ENCODE assay signal across 13 cellular contexts in genomic region chr16:11562411-11562810, GRCh38. TPM values are rescaled to one million over a fixed set of nuclear protein-coding genes. Genes with fewer than 3 reads are reported as not detected.
DNase-seq lines count a peak whose midpoint lies in the region; ATAC-seq and TF ChIP-seq lines count a peak whose summit lies in the region.
"Had no signal": no experiment of that assay in that cellular context is flagged by ENCODE, and none has a peak within 500 bp of the region (broad histone marks: within the 10 kb centered on the region; RNA-seq: fewer than 3 reads in every experiment).

No MANE protein-coding gene starts in this region.

- H3K36me3 Mint-ChIP-seq in CD4-positive, alpha-beta T cell (ENCODE audit: low read depth), result peaks cover 58% of the 10 kb centered on the region
- peaks cover 66% of the 10 kb centered on the region for H3K36me3 Mint-ChIP-seq in central memory CD8-positive, alpha-beta T cell (ENCODE audit: insufficient read depth)
- no peaks in the 10 kb centered on the region for H3K36me3 Mint-ChIP-seq in nephron progenitor cell (ENCODE audit: low read depth)

- H3K36me3 ChIP-seq in HUES6 (ENCODE audit: control insufficient read depth, insufficient read depth, low read length), result no peaks in the 10 kb centered on the region; the same call in 1 of the 2 replicates
- H3K36me3 ChIP-seq: Peyer's patch had no signal

- peak overlapping the region; percentile 47 for H3K4me3 Mint-ChIP-seq in CD4-positive, alpha-beta T cell
- peak overlapping the region; percentile 83 for H3K4me3 Mint-ChIP-seq in central memory CD8-positive, alpha-beta T cell
- H3K4me3 Mint-ChIP-seq in nephron progenitor cell, result no peak overlapping the region

- CTCF ChIA-PET in CD4-positive, alpha-beta T cell (lab: Charles Lee), result interaction anchor here (0.7 to 1.8 kb wide), 2 partner anchors 30 to 158 kb away, joined by 4 to 5 read pairs; no protein-coding TSS in a partner anchor

- H3K4me1 ChIP-seq in HUES6 (ENCODE audit: control insufficient read depth, insufficient read depth, low read length), result peaks cover 38% of the 10 kb centered on the region

- no peaks in the 10 kb centered on the region for H3K9me3 Mint-ChIP-seq in CD4-positive, alpha-beta T cell
- H3K9me3 Mint-ChIP-seq in central memory CD8-positive, alpha-beta T cell, result no peaks in the 10 kb centered on the region
- peaks cover 2% of the 10 kb centered on the region for H3K9me3 Mint-ChIP-seq in nephron progenitor cell

- H3K4me1 Mint-ChIP-seq in CD4-positive, alpha-beta T cell (ENCODE audit: low read depth), result peaks cover 79% of the 10 kb centered on the region
- H3K4me1 Mint-ChIP-seq in central memory CD8-positive, alpha-beta T cell, result peaks cover 71% of the 10 kb centered on the region
- peaks cover 44% of the 10 kb centered on the region for H3K4me1 Mint-ChIP-seq in nephron progenitor cell

- H3K27ac Mint-ChIP-seq in CD4-positive, alpha-beta T cell, result peak overlapping the region; percentile 94
- H3K27ac Mint-ChIP-seq in central memory CD8-positive, alpha-beta T cell (ENCODE audit: low read depth), result peak overlapping the region; percentile 95
- H3K27ac Mint-ChIP-seq in nephron progenitor cell, result peak overlapping the region; percentile 29

- H3K9me3 ChIP-seq in CD4-positive, alpha-beta T cell (ENCODE audit: control insufficient read depth, low read length), result no peaks in the 10 kb centered on the region
- H3K9me3 ChIP-seq in HUES6 (ENCODE audit: control insufficient read depth, insufficient read depth, low read depth, low read length), result no peaks in the 10 kb centered on the region
- H3K9me3 ChIP-seq: Peyer's patch had no signal

- H3K27me3 Mint-ChIP-seq in CD4-positive, alpha-beta T cell, result no peaks in the 10 kb centered on the region
- H3K27me3 Mint-ChIP-seq in central memory CD8-positive, alpha-beta T cell, result no peaks in the 10 kb centered on the region
- no peaks in the 10 kb centered on the region for H3K27me3 Mint-ChIP-seq in nephron progenitor cell (ENCODE audit: low read depth, poor library complexity)

- no peaks in the 10 kb centered on the region for H3K27me3 ChIP-seq in CD4-positive, alpha-beta T cell (ENCODE audit: control insufficient read depth, insufficient read depth, low read length)
- H3K27me3 ChIP-seq in HUES6 (ENCODE audit: control insufficient read depth, insufficient read depth, low read length), result no peaks in the 10 kb centered on the region
- H3K27me3 ChIP-seq: Peyer's patch had no signal

- no peak for TF ChIP-seq CTCF in CD4-positive, alpha-beta T cell (IDR thresholded peaks at IDR 0.05)
- TF ChIP-seq CTCF in nephron progenitor cell (IDR thresholded peaks at IDR 0.05), result no peak
- TF ChIP-seq CTCF in foreskin fibroblast (IDR thresholded peaks at IDR 0.05; ENCODE audit: low read depth, low read length), result no peak

- no peak overlapping the region for H3K9ac ChIP-seq in HUES6 (ENCODE audit: low read length)

- no peak overlapping the region for H3K4me3 ChIP-seq in HUES6 (ENCODE audit: low read depth, low read length)
- H3K4me3 ChIP-seq in foreskin fibroblast (ENCODE audit: low read depth in 1 of 2, low read length in 2 of 2), result no peak overlapping the region
- H3K4me3 ChIP-seq: Peyer's patch had no signal

- DNase-seq in CD4-positive, alpha-beta T cell, result no peak
- DNase-seq in central memory CD8-positive, alpha-beta T cell (ENCODE audit: low spot score in 2 of 2), result no peak
- DNase-seq in nephron progenitor cell (no peak), foreskin fibroblast (no peak)
- DNase-seq: activated CD8-positive, alpha-beta memory T cell treated with anti-CD3 and anti-CD28 coated beads, Interleukin-2, amount 50 U/mL, for 4 hours; Calu3; midbrain; Peyer's patch; T-helper 9 cell had no signal

- intact Hi-C loops in CD4-positive, alpha-beta T cell (cut with DNase I, micrococcal nuclease), result loop anchor here (5.0 kb wide), 2 partner anchors 60 to 80 kb away; no protein-coding TSS in a partner anchor

- peak overlapping the region; percentile 87 for H3K27ac ChIP-seq in CD4-positive, alpha-beta T cell (ENCODE audit: low read depth, low read length)
- peak overlapping the region; percentile 78; the same call in 1 of the 2 replicates for H3K27ac ChIP-seq in HUES6 (ENCODE audit: low read depth, low read length)

- ATAC-seq in CD4-positive, alpha-beta T cell (ENCODE audit: poor library complexity), result no peak
- ATAC-seq in central memory CD8-positive, alpha-beta T cell (replicated peaks; ENCODE audit: extremely low read depth, poor library complexity, severe bottlenecking), result no peak
- no peak for ATAC-seq in HG02763 (IDR thresholded peaks at IDR 0.05; ENCODE audit: unreplicated experiment)
- ATAC-seq in GM19023 (IDR thresholded peaks at IDR 0.05; ENCODE audit: unreplicated experiment), result no peak
- ATAC-seq in GM18868 (IDR thresholded peaks at IDR 0.05; ENCODE audit: unreplicated experiment), result no peak

- POLR2A ChIA-PET in CD4-positive, alpha-beta T cell (lab: Charles Lee), result interaction anchor here (0.7 to 2.6 kb wide), 3 partner anchors 9 to 25 kb away, joined by 4 to 12 read pairs (median 4); partner anchors contain the start of gene LITAF

RNA-seq across cellular contexts. Expression of gene LITAF, which starts 24.3 kb away (rescaled TPM):
- total RNA-seq in CD4-positive, alpha-beta T cell, result 100 to 1,000 TPM; 226 to 257 TPM

Comparison
In these comparisons a context has a peak if more than half of its experiments do, and no peak if none do; other contexts are left out.
1. H3K27ac Mint-ChIP-seq: peak in every context shown above with its lines; median percentile 95 in central memory CD8-positive, alpha-beta T cell; 94 in CD4-positive, alpha-beta T cell; 29 in nephron progenitor cell.